Comparison of ENCODE assay signal across 29 cellular contexts in genomic region chr9:128139621-128140020, GRCh38. TPM values are rescaled to one million over a fixed set of nuclear protein-coding genes. Genes with fewer than 3 reads are reported as not detected.
"Had no signal": no experiment of that assay in that cellular context is flagged by ENCODE, and none has a peak within 500 bp of the region (broad histone marks: within the 10 kb centered on the region; RNA-seq: fewer than 3 reads in every experiment).

No MANE protein-coding gene starts in this region.

- ATAC-seq: left colon; left lung; natural killer cell; right cardiac atrium; stimulated activated memory B cell treated with anti-CD40 and anti-IgM and Interleukin-4, amounts not matched to agents 10 μg/mL and 1 μg/mL and 100 μg/mL, for 72 hours; stimulated activated naive CD8-positive, alpha-beta T cell treated with anti-CD3 and anti-CD28 coated beads, Interleukin-15, amount 100 ng/mL, for 72 hours had no signal

- H3K4me3 Mint-ChIP-seq: mesothelial cell of epicardium; naive B cell; natural killer cell; stimulated activated memory B cell treated with anti-CD40 and anti-IgM and Interleukin-4, amounts not matched to agents 10 μg/mL and 1 μg/mL and 100 μg/mL, for 72 hours; stimulated activated naive CD8-positive, alpha-beta T cell treated with anti-CD3 and anti-CD28 coated beads, Interleukin-15, amount 100 ng/mL, for 72 hours had no signal

- H3K9me3 ChIP-seq: left lung, neutrophil, ovary, prostate gland, sigmoid colon, spleen, testis, thyroid gland, transverse colon, upper lobe of left lung had no signal

- DNase-seq: head of caudate nucleus; hippocampal formation; left colon; mesendoderm; naive B cell; natural killer cell; retina; sigmoid colon; small intestine; spleen; stimulated activated CD4-positive, alpha-beta T cell treated with anti-CD3 and anti-CD28 coated beads, Interleukin-4, amount 100 ng/mL, for 4 hours; stimulated activated CD8-positive, alpha-beta memory T cell treated with anti-CD3 and anti-CD28 coated beads, Interleukin-4, amount 100 ng/mL, for 48 hours; stimulated activated naive CD4-positive, alpha-beta T cell treated with Interleukin-2 at 50 U/mL for 16 hours; stimulated activated naive CD8-positive, alpha-beta T cell treated with anti-CD3 and anti-CD28 coated beads, Interleukin-15, amount 100 ng/mL, for 72 hours; substantia nigra; testis; thyroid gland; transverse colon; upper lobe of left lung had no signal

- H3K4me3 ChIP-seq: left lung, lung, ovary, prostate gland, sigmoid colon, spleen, testis, thyroid gland, transverse colon, upper lobe of left lung had no signal

- H3K9me3 Mint-ChIP-seq: naive B cell; natural killer cell; stimulated activated memory B cell treated with anti-CD40 and anti-IgM and Interleukin-4, amounts not matched to agents 10 μg/mL and 1 μg/mL and 100 μg/mL, for 72 hours; stimulated activated naive CD8-positive, alpha-beta T cell treated with anti-CD3 and anti-CD28 coated beads, Interleukin-15, amount 100 ng/mL, for 72 hours had no signal

- H3K36me3 ChIP-seq: left lung, neutrophil, ovary, prostate gland, sigmoid colon, spleen, thyroid gland, transverse colon, upper lobe of left lung had no signal

- H3K4me1 Mint-ChIP-seq: natural killer cell had no signal

- H3K27ac ChIP-seq: left lung, neutrophil, ovary, prostate gland, sigmoid colon, spleen, testis, thyroid gland, transverse colon, upper lobe of left lung had no signal

- H3K27ac Mint-ChIP-seq: naive B cell; natural killer cell; stimulated activated memory B cell treated with anti-CD40 and anti-IgM and Interleukin-4, amounts not matched to agents 10 μg/mL and 1 μg/mL and 100 μg/mL, for 72 hours; stimulated activated naive CD8-positive, alpha-beta T cell treated with anti-CD3 and anti-CD28 coated beads, Interleukin-15, amount 100 ng/mL, for 72 hours had no signal

- H3K27me3 ChIP-seq: left lung, neutrophil, ovary, sigmoid colon, spleen, testis, thyroid gland, transverse colon, upper lobe of left lung had no signal

- H3K36me3 Mint-ChIP-seq: mesothelial cell of epicardium; natural killer cell; stimulated activated memory B cell treated with anti-CD40 and anti-IgM and Interleukin-4, amounts not matched to agents 10 μg/mL and 1 μg/mL and 100 μg/mL, for 72 hours had no signal

- FAIRE-seq: keratinocyte, small intestine had no signal

- H3K4me1 ChIP-seq: prostate gland, sigmoid colon, testis, thyroid gland had no signal

RNA-seq across cellular contexts. Expression of gene LCN2, which starts 9.6 kb away (rescaled TPM):
- total RNA-seq: mesothelial cell of epicardium, right cardiac atrium, sigmoid colon, testis had no signal
- polyA plus RNA-seq: neural cell had no signal
